11 cellular contexts compared by ENCODE assay signal in genomic region chr3:122247087-122247824, GRCh38.
DNase-seq lines count a peak whose midpoint lies in the region; ATAC-seq and TF ChIP-seq lines count a peak whose summit lies in the region.
"Had no signal": no experiment of that assay in that cellular context is flagged by ENCODE, and none has a peak within 500 bp of the region (broad histone marks: within the 10 kb centered on the region; RNA-seq: fewer than 3 reads in every experiment).

No MANE protein-coding gene starts in this region.

- TF ChIP-seq POLR2A in NB4 (IDR thresholded peaks at IDR 0.05; ENCODE audit: extremely low read depth, insufficient read length), result no peak

- intact Hi-C loops in left ventricle myocardium inferior (cut with micrococcal nuclease), result no loop called here

- H3K4me1 ChIP-seq in left ventricle myocardium inferior, result no peaks in the 10 kb centered on the region

- DNase-seq in NB4 (ENCODE audit: low read depth) (peak; percentile 78), left ventricle myocardium inferior (no peak), renal cortical epithelial cell (ENCODE audit: low read depth) (peak; percentile 73), SK-N-DZ (ENCODE audit: low spot score) (no peak), NCI-H748 (lab: John Stamatoyannopoulos, UW; ENCODE audit: unreplicated experiment) (no peak), cerebellar nuclear complex (lab: John Stamatoyannopoulos, UW) (no peak)
- DNase-seq: activated naive CD8-positive, alpha-beta T cell treated with anti-CD3 and anti-CD28 coated beads, Interleukin-2, amount 50 U/mL, for 24 hours; CD8-positive, alpha-beta memory T cell; cortex of kidney had no signal

- H3K4me3 ChIP-seq in NB4 (ENCODE audit: low read depth, low read length), result peak overlapping the region; percentile 1
- H3K4me3 ChIP-seq in left ventricle myocardium inferior, result no peak overlapping the region

- H3K9me3 ChIP-seq in left ventricle myocardium inferior (replicated peaks), result no peaks in the 10 kb centered on the region

- peak overlapping the region; percentile 42 for H3K27ac ChIP-seq in left ventricle myocardium inferior (replicated peaks)

- TF ChIP-seq CTCF in NB4 (IDR thresholded peaks at IDR 0.05; ENCODE audit: low read depth, low read length) (no peak), left ventricle myocardium inferior (IDR thresholded peaks at IDR 0.05; ENCODE audit: borderline replicate concordance) (no peak)

- H3K27me3 ChIP-seq in left ventricle myocardium inferior (ENCODE audit: low read depth), result peaks cover 6% of the 10 kb centered on the region

- H3K36me3 ChIP-seq in left ventricle myocardium inferior, result no peaks in the 10 kb centered on the region

- ATAC-seq in GM19395 (IDR thresholded peaks at IDR 0.05; ENCODE audit: unreplicated experiment), result peak; percentile 25
- no peak for ATAC-seq in GM21423 (IDR thresholded peaks at IDR 0.05; ENCODE audit: unreplicated experiment)
- ATAC-seq: activated naive CD8-positive, alpha-beta T cell treated with anti-CD3 and anti-CD28 coated beads, Interleukin-2, amount 50 U/mL, for 24 hours had no signal

Comparison
In these comparisons a context has a peak if more than half of its experiments do, and no peak if none do; other contexts are left out.
1. DNase-seq: peak in NB4 (single experiment) and renal cortical epithelial cell (single experiment); none in left ventricle myocardium inferior (single experiment), SK-N-DZ (single experiment), NCI-H748 (single experiment) and cerebellar nuclear complex (0 of 2).